ENCODE assay signal across 11 cellular contexts in the genomic region with DNA sequence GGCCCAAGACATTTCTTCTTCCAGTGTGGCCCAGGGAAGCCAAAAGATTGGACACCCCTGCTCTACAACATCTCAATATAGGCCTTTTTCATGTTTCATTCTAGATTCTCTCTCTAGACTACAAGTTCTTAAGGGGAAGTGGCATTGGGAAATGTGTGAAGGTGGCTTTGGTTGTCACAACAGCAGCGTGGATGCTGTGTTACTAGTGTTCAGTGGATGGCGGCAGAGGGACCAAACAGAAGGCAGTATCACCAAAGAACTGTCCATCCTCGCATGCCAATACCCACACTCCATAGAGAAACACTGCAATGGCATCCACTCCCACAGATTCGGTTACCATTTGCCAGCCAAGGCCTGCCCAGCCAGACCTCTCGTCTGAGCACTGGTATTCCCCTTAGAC. TPM values are rescaled to one million over a fixed set of nuclear protein-coding genes. Genes with fewer than 3 reads are reported as not detected.
A peak's percentile ranks its signal among the peaks of the same experiment; 100 is the strongest.
DNase-seq lines count a peak whose midpoint lies in the region; ATAC-seq and TF ChIP-seq lines count a peak whose summit lies in the region.
"Had no signal": no experiment of that assay in that cellular context is flagged by ENCODE, and none has a peak within 500 bp of the region (broad histone marks: within the 10 kb centered on the region; RNA-seq: fewer than 3 reads in every experiment).

No MANE protein-coding gene starts in this region.

- H3K36me3 Mint-ChIP-seq in CD8-positive, alpha-beta T cell = no peaks in the 10 kb centered on the region

- peak overlapping the region; percentile 15 for H3K4me3 ChIP-seq in CD8-positive, alpha-beta T cell (ENCODE audit: low read depth, low read length)
- no peak overlapping the region for H3K4me3 ChIP-seq in esophagus muscularis mucosa
- H3K4me3 ChIP-seq: body of pancreas had no signal

- peak overlapping the region; percentile 84 for H3K27ac Mint-ChIP-seq in CD8-positive, alpha-beta T cell

- POLR2A ChIA-PET in CD8-positive, alpha-beta T cell (lab: Charles Lee) = interaction anchor here (0.9 kb wide), 1 partner anchor 119 kb away, joined by 5 read pairs; the partner anchor contains the start of gene IFNAR1

- ATAC-seq in CD8-positive, alpha-beta T cell = peak; percentile 43
- ATAC-seq in GM18867 (IDR thresholded peaks at IDR 0.05; ENCODE audit: unreplicated experiment) (peak; percentile 52), HG02642 (IDR thresholded peaks at IDR 0.05; ENCODE audit: poor library complexity, unreplicated experiment) (no peak)
- ATAC-seq: body of pancreas had no signal

- TF ChIP-seq EP300 in esophagus muscularis mucosa (IDR thresholded peaks at IDR 0.05) = no peak

- no peaks in the 10 kb centered on the region for H3K9me3 ChIP-seq in CD8-positive, alpha-beta T cell (ENCODE audit: low read length)
- H3K9me3 ChIP-seq in esophagus muscularis mucosa = no peaks in the 10 kb centered on the region
- H3K9me3 ChIP-seq: body of pancreas had no signal

- 77% methylated on average over 4 of the region's 5 CpGs for WGBS in esophagus muscularis mucosa

- CTCF ChIA-PET in CD8-positive, alpha-beta T cell (lab: Charles Lee) = interaction anchor here (1.0 kb wide), 1 partner anchor 156 kb away, joined by 3 read pairs; no protein-coding TSS in a partner anchor

- DNase-seq in CD8-positive, alpha-beta T cell = peak in 2 of 7 experiments; percentile 31 to 37
- DNase-seq in SIG-M5 (lab: John Stamatoyannopoulos, UW) (peak; percentile 39), esophagus muscularis mucosa (ENCODE audit: extremely low spot score) (peak; percentile 55), iPS-NIHi11 (ENCODE audit: low spot score) (no peak), SHP77 treated with DMSO at 0.1 percent for 48 hours (lab: John Stamatoyannopoulos, UW) (no peak), GM03348 (ENCODE audit: low spot score) (no peak)
- DNase-seq: activated CD4-positive, CD25-positive, alpha-beta regulatory T cell treated with anti-CD3 and anti-CD28 coated beads, Interleukin-2, amount 50 U/mL, for 72 hours; EL had no signal

- H3K4me1 Mint-ChIP-seq in CD8-positive, alpha-beta T cell (ENCODE audit: low read depth) = peaks cover 62% of the 10 kb centered on the region

- intact Hi-C loops in CD8-positive, alpha-beta T cell (cut with DNase I, micrococcal nuclease) = loop anchor here in 1 of 2 experiments (2.0 kb wide), 2 partner anchors 25 to 33 kb away; no protein-coding TSS in a partner anchor
- intact Hi-C loops in esophagus muscularis mucosa (cut with DNase I) = no loop called here

- peaks cover 53% of the 10 kb centered on the region for H3K4me1 ChIP-seq in CD8-positive, alpha-beta T cell (ENCODE audit: insufficient read depth, low read length)
- peaks cover 0 to 17% (median 13%) of the 10 kb centered on the region in 4 donors for H3K4me1 ChIP-seq in esophagus muscularis mucosa

- TF ChIP-seq POLR2A in esophagus muscularis mucosa (IDR thresholded peaks at IDR 0.05; ENCODE audit: low read depth) = no peak

- H3K4me3 Mint-ChIP-seq in CD8-positive, alpha-beta T cell = peak overlapping the region; percentile 67

- H3K36me3 ChIP-seq in CD8-positive, alpha-beta T cell (ENCODE audit: insufficient read depth, low read length) = no peaks in the 10 kb centered on the region
- no peaks in the 10 kb centered on the region for H3K36me3 ChIP-seq in esophagus muscularis mucosa

- H3K27me3 Mint-ChIP-seq in CD8-positive, alpha-beta T cell (ENCODE audit: low read depth) = no peaks in the 10 kb centered on the region

- H3K27ac ChIP-seq in CD8-positive, alpha-beta T cell (ENCODE audit: low read depth, low read length) = peak overlapping the region; percentile 25
- H3K27ac ChIP-seq in esophagus muscularis mucosa (replicated peaks in 1 of 4) = no peak overlapping the region

- peaks cover 2% of the 10 kb centered on the region for H3K9me3 Mint-ChIP-seq in CD8-positive, alpha-beta T cell

- no peaks in the 10 kb centered on the region for H3K27me3 ChIP-seq in CD8-positive, alpha-beta T cell (ENCODE audit: insufficient read depth, low read length)
- H3K27me3 ChIP-seq in esophagus muscularis mucosa = no peaks in the 10 kb centered on the region
- H3K27me3 ChIP-seq: body of pancreas had no signal

- no peak for TF ChIP-seq CTCF in CD8-positive, alpha-beta T cell (IDR thresholded peaks at IDR 0.05)
- TF ChIP-seq CTCF in esophagus muscularis mucosa (IDR thresholded peaks at IDR 0.05) = no peak

RNA-seq across cellular contexts. Expression of gene IFNAR2, which starts 24.3 kb away (rescaled TPM):
- total RNA-seq in CD8-positive, alpha-beta T cell = 10 to 100 TPM; 21.9 to 30.0 TPM
- total RNA-seq in esophagus muscularis mucosa = 10 to 100 TPM in 2 of 4 donors, 1 to 10 TPM in 2; 5.3 to 14.6 (median 10.4) TPM

Comparison
In these comparisons a context has a peak if more than half of its experiments do, and no peak if none do; other contexts are left out.
1. DNase-seq: peak in SIG-M5 (single experiment) and esophagus muscularis mucosa (single experiment); none in iPS-NIHi11 (single experiment), SHP77 treated with DMSO at 0.1 percent for 48 hours (single experiment) and GM03348 (single experiment).